2 cellular contexts compared by ENCODE assay signal in the genomic region with DNA sequence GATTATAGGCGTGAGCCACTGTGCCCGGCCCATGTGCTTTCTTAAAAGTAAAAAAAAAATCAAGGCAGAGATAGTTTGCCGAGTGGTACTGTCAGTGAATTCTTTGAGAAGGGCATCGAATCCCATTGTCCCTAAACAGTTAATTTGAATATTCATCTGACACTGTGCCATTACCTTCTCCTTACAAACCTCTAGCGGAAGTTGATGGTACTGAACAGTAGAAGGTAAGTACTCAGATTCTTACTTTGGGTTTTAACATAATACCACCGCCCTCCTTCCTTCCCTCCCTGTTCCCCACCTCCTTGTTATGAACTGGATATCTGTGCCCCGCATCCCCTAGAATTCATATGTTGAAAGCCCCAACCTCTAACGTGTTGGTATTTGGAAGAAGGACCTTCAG.
TF ChIP-seq lines count a peak whose summit lies in the region.

No MANE protein-coding gene starts in this region.

TF ChIP-seq in IMR-90, 13 proteins besides CTCF, POLR2A, EP300 and RAD21:
- TF ChIP-seq, protein P1, sequence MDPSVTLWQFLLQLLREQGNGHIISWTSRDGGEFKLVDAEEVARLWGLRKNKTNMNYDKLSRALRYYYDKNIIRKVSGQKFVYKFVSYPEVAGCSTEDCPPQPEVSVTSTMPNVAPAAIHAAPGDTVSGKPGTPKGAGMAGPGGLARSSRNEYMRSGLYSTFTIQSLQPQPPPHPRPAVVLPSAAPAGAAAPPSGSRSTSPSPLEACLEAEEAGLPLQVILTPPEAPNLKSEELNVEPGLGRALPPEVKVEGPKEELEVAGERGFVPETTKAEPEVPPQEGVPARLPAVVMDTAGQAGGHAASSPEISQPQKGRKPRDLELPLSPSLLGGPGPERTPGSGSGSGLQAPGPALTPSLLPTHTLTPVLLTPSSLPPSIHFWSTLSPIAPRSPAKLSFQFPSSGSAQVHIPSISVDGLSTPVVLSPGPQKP (IDR thresholded peaks at IDR 0.05; ENCODE audit: borderline replicate concordance, low read depth, low read length) = no peak
- no peak for TF ChIP-seq MXI1 (IDR thresholded peaks at IDR 0.05; ENCODE audit: borderline replicate concordance, low read depth, low read length)
- TF ChIP-seq FOS (IDR thresholded peaks at IDR 0.05; ENCODE audit: low read depth, low read length) = no peak
- TF ChIP-seq BHLHE40 (IDR thresholded peaks at IDR 0.05; ENCODE audit: low read depth, low read length) = no peak
- no peak for TF ChIP-seq SMC3 (IDR thresholded peaks at IDR 0.05; ENCODE audit: low read depth, low read length)
- TF ChIP-seq RFX5 (IDR thresholded peaks at IDR 0.05; ENCODE audit: low read depth, low read length) = no peak
- TF ChIP-seq, protein P2, sequence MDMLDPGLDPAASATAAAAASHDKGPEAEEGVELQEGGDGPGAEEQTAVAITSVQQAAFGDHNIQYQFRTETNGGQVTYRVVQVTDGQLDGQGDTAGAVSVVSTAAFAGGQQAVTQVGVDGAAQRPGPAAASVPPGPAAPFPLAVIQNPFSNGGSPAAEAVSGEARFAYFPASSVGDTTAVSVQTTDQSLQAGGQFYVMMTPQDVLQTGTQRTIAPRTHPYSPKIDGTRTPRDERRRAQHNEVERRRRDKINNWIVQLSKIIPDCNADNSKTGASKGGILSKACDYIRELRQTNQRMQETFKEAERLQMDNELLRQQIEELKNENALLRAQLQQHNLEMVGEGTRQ (IDR thresholded peaks at IDR 0.05; ENCODE audit: low read depth, low read length) = no peak
- no peak for TF ChIP-seq CEBPB (IDR thresholded peaks at IDR 0.05; ENCODE audit: low read depth, low read length)
- TF ChIP-seq NFE2L2 (IDR thresholded peaks at IDR 0.05; ENCODE audit: low read depth, low read length) = no peak
- TF ChIP-seq MAFK (IDR thresholded peaks at IDR 0.05; ENCODE audit: low read depth, low read length) = no peak
- no peak for TF ChIP-seq CHD1 (IDR thresholded peaks at IDR 0.05; ENCODE audit: low read depth, low read length)
- TF ChIP-seq MAZ (IDR thresholded peaks at IDR 0.05; ENCODE audit: borderline replicate concordance, low read depth, low read length) = no peak

TF ChIP-seq in WTC11, 78 proteins besides CTCF, POLR2A, EP300 and RAD21:
- TF ChIP-seq GTF2I (CRISPR knock-in tag; conservative IDR thresholded peaks at IDR 0.05) (no peak), ZNF138 (CRISPR knock-in tag; conservative IDR thresholded peaks at IDR 0.05) (no peak), ZNF416 (CRISPR knock-in tag; IDR thresholded peaks at IDR 0.05) (no peak)
- TF ChIP-seq, protein P3, sequence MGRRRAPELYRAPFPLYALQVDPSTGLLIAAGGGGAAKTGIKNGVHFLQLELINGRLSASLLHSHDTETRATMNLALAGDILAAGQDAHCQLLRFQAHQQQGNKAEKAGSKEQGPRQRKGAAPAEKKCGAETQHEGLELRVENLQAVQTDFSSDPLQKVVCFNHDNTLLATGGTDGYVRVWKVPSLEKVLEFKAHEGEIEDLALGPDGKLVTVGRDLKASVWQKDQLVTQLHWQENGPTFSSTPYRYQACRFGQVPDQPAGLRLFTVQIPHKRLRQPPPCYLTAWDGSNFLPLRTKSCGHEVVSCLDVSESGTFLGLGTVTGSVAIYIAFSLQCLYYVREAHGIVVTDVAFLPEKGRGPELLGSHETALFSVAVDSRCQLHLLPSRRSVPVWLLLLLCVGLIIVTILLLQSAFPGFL (CRISPR knock-in tag; IDR thresholded peaks at IDR 0.05; ENCODE audit: borderline replicate concordance) = no peak
- TF ChIP-seq, protein P4, sequence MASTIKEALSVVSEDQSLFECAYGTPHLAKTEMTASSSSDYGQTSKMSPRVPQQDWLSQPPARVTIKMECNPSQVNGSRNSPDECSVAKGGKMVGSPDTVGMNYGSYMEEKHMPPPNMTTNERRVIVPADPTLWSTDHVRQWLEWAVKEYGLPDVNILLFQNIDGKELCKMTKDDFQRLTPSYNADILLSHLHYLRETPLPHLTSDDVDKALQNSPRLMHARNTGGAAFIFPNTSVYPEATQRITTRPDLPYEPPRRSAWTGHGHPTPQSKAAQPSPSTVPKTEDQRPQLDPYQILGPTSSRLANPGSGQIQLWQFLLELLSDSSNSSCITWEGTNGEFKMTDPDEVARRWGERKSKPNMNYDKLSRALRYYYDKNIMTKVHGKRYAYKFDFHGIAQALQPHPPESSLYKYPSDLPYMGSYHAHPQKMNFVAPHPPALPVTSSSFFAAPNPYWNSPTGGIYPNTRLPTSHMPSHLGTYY (CRISPR knock-in tag; IDR thresholded peaks at IDR 0.05) = no peak
- TF ChIP-seq, protein P5, sequence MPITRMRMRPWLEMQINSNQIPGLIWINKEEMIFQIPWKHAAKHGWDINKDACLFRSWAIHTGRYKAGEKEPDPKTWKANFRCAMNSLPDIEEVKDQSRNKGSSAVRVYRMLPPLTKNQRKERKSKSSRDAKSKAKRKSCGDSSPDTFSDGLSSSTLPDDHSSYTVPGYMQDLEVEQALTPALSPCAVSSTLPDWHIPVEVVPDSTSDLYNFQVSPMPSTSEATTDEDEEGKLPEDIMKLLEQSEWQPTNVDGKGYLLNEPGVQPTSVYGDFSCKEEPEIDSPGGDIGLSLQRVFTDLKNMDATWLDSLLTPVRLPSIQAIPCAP (CRISPR knock-in tag; IDR thresholded peaks at IDR 0.05) = no peak
- TF ChIP-seq, protein P6, sequence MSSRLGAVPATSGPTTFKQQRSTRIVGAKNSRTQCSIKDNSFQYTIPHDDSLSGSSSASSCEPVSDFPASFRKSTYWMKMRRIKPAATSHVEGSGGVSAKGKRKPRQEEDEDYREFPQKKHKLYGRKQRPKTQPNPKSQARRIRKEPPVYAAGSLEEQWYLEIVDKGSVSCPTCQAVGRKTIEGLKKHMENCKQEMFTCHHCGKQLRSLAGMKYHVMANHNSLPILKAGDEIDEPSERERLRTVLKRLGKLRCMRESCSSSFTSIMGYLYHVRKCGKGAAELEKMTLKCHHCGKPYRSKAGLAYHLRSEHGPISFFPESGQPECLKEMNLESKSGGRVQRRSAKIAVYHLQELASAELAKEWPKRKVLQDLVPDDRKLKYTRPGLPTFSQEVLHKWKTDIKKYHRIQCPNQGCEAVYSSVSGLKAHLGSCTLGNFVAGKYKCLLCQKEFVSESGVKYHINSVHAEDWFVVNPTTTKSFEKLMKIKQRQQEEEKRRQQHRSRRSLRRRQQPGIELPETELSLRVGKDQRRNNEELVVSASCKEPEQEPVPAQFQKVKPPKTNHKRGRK (CRISPR knock-in tag; IDR thresholded peaks at IDR 0.05; ENCODE audit: borderline replicate concordance) = no peak
